In the genomic region with DNA sequence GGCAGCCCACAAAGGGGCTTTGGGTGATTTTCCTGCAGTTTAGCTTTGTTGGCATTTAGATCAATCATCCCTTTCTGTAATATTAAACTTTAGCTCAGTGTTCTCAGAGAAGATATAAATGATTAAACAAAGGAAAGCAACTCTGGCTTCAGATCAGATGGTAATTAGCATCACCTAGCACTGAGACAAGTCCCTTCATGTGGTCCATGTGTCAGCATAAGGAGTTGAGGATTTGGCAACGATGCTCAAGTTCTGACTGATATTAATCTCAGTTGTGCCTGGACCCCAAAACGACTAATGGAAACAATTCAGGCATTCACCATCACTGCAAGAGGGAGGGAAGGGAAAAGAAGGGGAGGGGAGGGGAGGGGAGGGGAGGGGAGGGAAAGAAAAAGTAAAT, we compare ENCODE assay signal across 25 cellular contexts.
"Had no signal": no experiment of that assay in that cellular context is flagged by ENCODE, and none has a peak within 500 bp of the region (broad histone marks: within the 10 kb centered on the region; RNA-seq: fewer than 3 reads in every experiment).

No MANE protein-coding gene starts in this region.

- ATAC-seq: activated CD8-positive, alpha-beta T cell treated with anti-CD3 and anti-CD28 coated beads for 36 hours; body of pancreas; K562; Panc1 had no signal

- H3K9me3 ChIP-seq: adrenal gland, body of pancreas, breast epithelium, SJCRH30 had no signal

- FAIRE-seq: astrocyte, K562, TTC549 had no signal

- H3K27ac ChIP-seq: adrenal gland, body of pancreas, breast epithelium, SJCRH30, SK-N-MC had no signal

- H3K27me3 ChIP-seq: body of pancreas, breast epithelium, SJCRH30 had no signal

- H3K4me1 ChIP-seq: adrenal gland, breast epithelium, SJCRH30 had no signal

- H3K36me3 ChIP-seq: adrenal gland, breast epithelium, SJCRH30 had no signal

- DNase-seq: activated CD4-positive, alpha-beta T cell treated with anti-CD3 and anti-CD28 coated beads, Interleukin-2, amount 10 ng/mL, durations not matched to agents 24 days and 14 days; activated CD4-positive, alpha-beta T cell treated with anti-CD3 and anti-CD28 coated beads, Interleukin-2, amount 50 U/mL, for 4 hours; activated CD8-positive, alpha-beta T cell treated with anti-CD3 and anti-CD28 coated beads for 36 hours; activated gamma-delta T cell; activated naive CD4-positive, alpha-beta T cell treated with Interleukin-2 at 50 U/mL for 16 hours; activated T-cell treated with anti-CD3 and anti-CD28 coated beads, Interleukin-2, amount 50 U/mL, for 24 hours; adrenal gland; body of pancreas; NCI-H1436 treated with DMSO at 0.1 percent for 48 hours; NCI-H1694 treated with DMSO at 0.1 percent for 48 hours; NCI-H2029; NCI-H2171 treated with DMSO at 0.1 percent for 48 hours; NCI-H2227 treated with DMSO at 0.1 percent for 48 hours; NCI-H446; NCI-H510A treated with DMSO at 0.1 percent for 48 hours; NCI-H526 treated with DMSO at 0.1 percent for 48 hours; NCI-H774; SHP77; SJCRH30 had no signal

- H3K4me3 ChIP-seq: adrenal gland, body of pancreas, breast epithelium, K562, SJCRH30, SK-N-MC had no signal
